21 cellular contexts compared by ENCODE assay signal in the genomic region with DNA sequence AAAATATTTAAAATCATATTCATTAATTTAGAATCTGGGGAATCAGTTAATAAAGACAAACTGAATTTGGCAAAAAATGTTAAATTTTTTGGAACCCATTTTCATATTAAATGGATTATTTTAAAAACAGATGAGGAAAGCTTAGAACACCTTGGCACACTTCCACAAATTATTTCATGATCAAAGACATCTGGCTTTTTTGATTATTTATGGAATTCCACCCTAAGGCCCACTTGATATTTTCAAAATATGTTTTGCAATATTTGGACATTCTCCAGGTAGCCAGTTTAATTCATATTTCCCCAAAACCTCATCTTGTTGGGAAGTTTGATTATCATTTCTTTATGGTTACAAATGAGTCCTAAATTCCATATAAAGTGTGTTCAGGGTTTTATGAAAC.
"Had no signal": no experiment of that assay in that cellular context is flagged by ENCODE, and none has a peak within 500 bp of the region (broad histone marks: within the 10 kb centered on the region; RNA-seq: fewer than 3 reads in every experiment).

No MANE protein-coding gene starts in this region.

- ATAC-seq: heart right ventricle; naive thymus-derived CD4-positive, alpha-beta T cell; psoas muscle; right lobe of liver; stimulated activated naive B cell treated with anti-CD40 and anti-IgM and Interleukin-4, amounts not matched to agents 10 μg/mL and 1 μg/mL and 100 μg/mL, for 72 hours; stimulated activated naive CD8-positive, alpha-beta T cell treated with anti-CD3 and anti-CD28 coated beads, Interleukin-15, amount 100 ng/mL, for 72 hours had no signal

- FAIRE-seq: frontal cortex, islet of Langerhans had no signal

- H3K27ac ChIP-seq: coronary artery, heart right ventricle, psoas muscle, right lobe of liver, spleen, thoracic aorta, transverse colon had no signal

- DNase-seq: dorsolateral prefrontal cortex; effector CD8-positive, alpha-beta T cell; heart right ventricle; hypothalamus; kidney glomerular epithelial cell; naive thymus-derived CD4-positive, alpha-beta T cell; nephron progenitor cell; psoas muscle; retina; right lobe of liver; spleen; stimulated activated CD4-positive, alpha-beta T cell treated with anti-CD3 and anti-CD28 coated beads, Interleukin-15, amount 100 ng/mL, for 24 hours; stimulated activated CD4-positive, alpha-beta T cell treated with anti-CD3 and anti-CD28 coated beads, Interleukin-1b, Interleukin-23, amount 100 ng/mL, for 48 hours; stimulated activated CD4-positive, alpha-beta T cell treated with anti-CD3 and anti-CD28 coated beads, Interleukin-4, amount 100 ng/mL, for 4 hours; stimulated activated naive B cell treated with anti-CD40 and anti-IgM and Interleukin-4, amounts not matched to agents 10 μg/mL and 1 μg/mL and 100 μg/mL, for 72 hours; stimulated activated naive CD8-positive, alpha-beta T cell treated with anti-CD3 and anti-CD28 coated beads, Interleukin-15, amount 100 ng/mL, for 72 hours; transverse colon had no signal

- H3K9me3 ChIP-seq: psoas muscle, right lobe of liver, transverse colon had no signal

- H3K36me3 ChIP-seq: heart right ventricle, right lobe of liver, spleen, thoracic aorta, transverse colon had no signal

- H3K27me3 ChIP-seq: dorsolateral prefrontal cortex, heart right ventricle, right lobe of liver, spleen, transverse colon had no signal

- H3K4me1 ChIP-seq: transverse colon had no signal

- H3K4me3 ChIP-seq: coronary artery, dorsolateral prefrontal cortex, heart right ventricle, psoas muscle, right lobe of liver, spleen, thoracic aorta, transverse colon had no signal
